ENCODE assay signal across 14 cellular contexts in the genomic region with DNA sequence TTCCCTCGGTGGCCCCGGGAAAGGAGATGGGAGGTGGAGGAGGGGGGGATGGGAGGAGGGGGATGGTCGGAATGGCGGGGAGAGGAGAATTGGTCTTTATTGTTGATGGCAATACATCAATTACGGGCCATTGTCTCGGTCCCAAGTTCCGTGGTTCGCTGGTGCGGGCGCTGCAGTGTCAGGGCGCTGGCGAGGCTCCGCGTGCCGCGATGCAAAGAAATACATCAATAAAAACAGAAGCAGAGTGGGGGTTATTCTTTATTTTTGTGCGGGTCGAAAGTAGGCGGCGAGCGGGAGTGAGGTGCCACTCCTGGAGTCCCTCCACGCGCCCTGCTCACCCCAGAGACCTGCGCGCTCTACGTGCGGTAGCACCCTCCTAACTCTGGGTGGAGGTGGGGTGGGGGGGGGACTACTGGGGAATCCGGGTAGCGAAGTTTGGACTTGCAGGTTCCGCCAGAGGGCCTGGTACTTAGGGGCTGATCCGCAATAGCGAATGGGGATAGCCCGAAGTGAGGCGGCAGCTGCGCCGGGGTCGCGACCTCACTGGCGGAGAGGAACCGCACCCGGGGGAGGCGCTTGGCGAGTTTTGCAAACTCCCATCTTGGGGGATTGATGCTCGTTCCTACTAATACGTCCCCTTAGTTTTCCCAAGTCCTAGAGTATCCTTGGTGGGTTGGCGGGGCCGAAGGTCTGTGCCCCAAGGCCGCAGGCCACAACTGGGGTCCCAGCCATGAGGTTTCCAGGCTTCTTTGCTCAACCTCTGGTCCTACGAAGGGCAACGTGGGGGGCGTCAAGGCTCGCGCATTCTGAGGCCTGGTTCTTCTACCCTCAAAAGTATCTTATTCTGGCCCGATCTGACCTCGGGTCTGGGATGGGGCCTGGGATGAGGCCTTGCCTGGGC. TPM values are rescaled to one million over a fixed set of nuclear protein-coding genes. Genes with fewer than 3 reads are reported as not detected.
DNase-seq lines count a peak whose midpoint lies in the region; ATAC-seq and TF ChIP-seq lines count a peak whose summit lies in the region.
"Had no signal": no experiment of that assay in that cellular context is flagged by ENCODE, and none has a peak within 500 bp of the region (broad histone marks: within the 10 kb centered on the region; RNA-seq: fewer than 3 reads in every experiment).

No MANE protein-coding gene starts in this region.

- peaks cover 89% of the 10 kb centered on the region for H3K27me3 Mint-ChIP-seq in nephron (ENCODE audit: low read depth)
- peaks cover 77% of the 10 kb centered on the region for H3K27me3 Mint-ChIP-seq in stimulated activated memory B cell treated with anti-CD40 and anti-IgM and Interleukin-4, amounts not matched to agents 10 μg/mL and 1 μg/mL and 100 μg/mL, for 72 hours

- H3K27me3 ChIP-seq in cardiac muscle cell (peaks cover 11% of the 10 kb centered on the region), right atrium auricular region (peaks cover 16 to 47% of the 10 kb centered on the region in 2 donors)

- no peaks in the 10 kb centered on the region for H3K36me3 Mint-ChIP-seq in nephron (ENCODE audit: low read depth)
- peaks cover 10% of the 10 kb centered on the region for H3K36me3 Mint-ChIP-seq in stimulated activated memory B cell treated with anti-CD40 and anti-IgM and Interleukin-4, amounts not matched to agents 10 μg/mL and 1 μg/mL and 100 μg/mL, for 72 hours
- H3K36me3 Mint-ChIP-seq: natural killer cell had no signal

- H3K27ac Mint-ChIP-seq in nephron, result peak overlapping the region; percentile 48 to 91 (median 85)
- H3K27ac Mint-ChIP-seq in stimulated activated memory B cell treated with anti-CD40 and anti-IgM and Interleukin-4, amounts not matched to agents 10 μg/mL and 1 μg/mL and 100 μg/mL, for 72 hours, result no peak overlapping the region
- H3K27ac Mint-ChIP-seq: activated T-cell treated with anti-CD3 and anti-CD28 coated beads, Interleukin-2, amount 50 U/mL, for 72 hours; CD4-positive, CD25-positive, alpha-beta regulatory T cell; natural killer cell had no signal

- peak overlapping the region; percentile 68 for H3K4me3 ChIP-seq in cardiac muscle cell
- H3K4me3 ChIP-seq in right atrium auricular region, result peak overlapping the region in 1 of 2 donors; percentile 22

- ATAC-seq in stimulated activated memory B cell treated with anti-CD40 and anti-IgM and Interleukin-4, amounts not matched to agents 10 μg/mL and 1 μg/mL and 100 μg/mL, for 72 hours, result no peak
- ATAC-seq: activated T-cell treated with anti-CD3 and anti-CD28 coated beads, Interleukin-2, amount 50 U/mL, for 72 hours; HCT116; natural killer cell had no signal

- no peaks in the 10 kb centered on the region for H3K9me3 Mint-ChIP-seq in nephron
- H3K9me3 Mint-ChIP-seq in stimulated activated memory B cell treated with anti-CD40 and anti-IgM and Interleukin-4, amounts not matched to agents 10 μg/mL and 1 μg/mL and 100 μg/mL, for 72 hours, result peaks cover 4% of the 10 kb centered on the region
- H3K9me3 Mint-ChIP-seq: activated T-cell treated with anti-CD3 and anti-CD28 coated beads, Interleukin-2, amount 50 U/mL, for 72 hours; natural killer cell had no signal

- H3K4me1 ChIP-seq in cardiac muscle cell (ENCODE audit: low read depth), result peaks cover 26% of the 10 kb centered on the region
- peaks cover 0 to 43% of the 10 kb centered on the region in 2 donors for H3K4me1 ChIP-seq in right atrium auricular region

- H3K9me3 ChIP-seq in cardiac muscle cell (ENCODE audit: low read depth) (no peaks in the 10 kb centered on the region), right atrium auricular region (no peaks in the 10 kb centered on the region)

- TF ChIP-seq CTCF in cardiac muscle cell (IDR thresholded peaks at IDR 0.05; ENCODE audit: low read depth, low read length), result no peak
- TF ChIP-seq CTCF in right atrium auricular region (IDR thresholded peaks at IDR 0.05), result no peak
- no peak for TF ChIP-seq CTCF in nephron (IDR thresholded peaks at IDR 0.05; ENCODE audit: unreplicated experiment in 3 of 3)

- H3K4me1 Mint-ChIP-seq in nephron, result peaks cover 34% of the 10 kb centered on the region
- no peaks in the 10 kb centered on the region for H3K4me1 Mint-ChIP-seq in stimulated activated memory B cell treated with anti-CD40 and anti-IgM and Interleukin-4, amounts not matched to agents 10 μg/mL and 1 μg/mL and 100 μg/mL, for 72 hours
- H3K4me1 Mint-ChIP-seq: natural killer cell had no signal

- H3K36me3 ChIP-seq in cardiac muscle cell, result no peaks in the 10 kb centered on the region
- H3K36me3 ChIP-seq in right atrium auricular region, result no peaks in the 10 kb centered on the region

- H3K4me3 Mint-ChIP-seq in nephron, result peak overlapping the region; percentile 85 to 88 (median 87)
- no peak overlapping the region for H3K4me3 Mint-ChIP-seq in stimulated activated memory B cell treated with anti-CD40 and anti-IgM and Interleukin-4, amounts not matched to agents 10 μg/mL and 1 μg/mL and 100 μg/mL, for 72 hours
- H3K4me3 Mint-ChIP-seq: natural killer cell had no signal

- H3K27ac ChIP-seq in cardiac muscle cell (no peak overlapping the region), right atrium auricular region (no peak overlapping the region)

- peak in 1 of 2 donors; percentile 26 for DNase-seq in cardiac muscle cell (ENCODE audit: low read depth in 1 of 2, low spot score in 1 of 2)
- no peak for DNase-seq in right atrium auricular region (ENCODE audit: low spot score)
- peak; percentile 65 for DNase-seq in globus pallidus (ENCODE audit: low spot score)
- DNase-seq in Ammon's horn (ENCODE audit: low spot score), result no peak
- no peak for DNase-seq in NCI-H345 (lab: John Stamatoyannopoulos, UW)
- DNase-seq in OCI-M2 (lab: John Stamatoyannopoulos, UW; ENCODE audit: unreplicated experiment), result no peak
- DNase-seq: activated T-cell treated with anti-CD3 and anti-CD28 coated beads, Interleukin-2, amount 50 U/mL, for 72 hours; CD4-positive, CD25-positive, alpha-beta regulatory T cell; natural killer cell had no signal

RNA-seq across cellular contexts. Expression of a gene that starts 3.5 kb away (rescaled TPM):
- total RNA-seq in cardiac muscle cell (7.9 and 16.7 TPM in 2 replicates), right atrium auricular region (1 to 10 TPM; 1.3 to 6.9 TPM)
- polyA plus RNA-seq in cardiac muscle cell, result 4.2 and 5.6 TPM in 2 replicates
- total RNA-seq: activated T-cell treated with anti-CD3 and anti-CD28 coated beads, Interleukin-2, amount 50 U/mL, for 72 hours; CD4-positive, CD25-positive, alpha-beta regulatory T cell; endothelial cell of umbilical vein; natural killer cell; T-helper 1 cell treated with Interleukin-12 subunit alpha and Interleukin-12 subunit beta and Interleukin-4 antibody, amounts not matched to agents 30 ng/mL and 1 ng/mL, for 36 hours had no signal
- polyA plus RNA-seq: CD4-positive, CD25-positive, alpha-beta regulatory T cell; endothelial cell of umbilical vein had no signal
